Comparison of ENCODE assay signal across 21 cellular contexts in the genomic region with DNA sequence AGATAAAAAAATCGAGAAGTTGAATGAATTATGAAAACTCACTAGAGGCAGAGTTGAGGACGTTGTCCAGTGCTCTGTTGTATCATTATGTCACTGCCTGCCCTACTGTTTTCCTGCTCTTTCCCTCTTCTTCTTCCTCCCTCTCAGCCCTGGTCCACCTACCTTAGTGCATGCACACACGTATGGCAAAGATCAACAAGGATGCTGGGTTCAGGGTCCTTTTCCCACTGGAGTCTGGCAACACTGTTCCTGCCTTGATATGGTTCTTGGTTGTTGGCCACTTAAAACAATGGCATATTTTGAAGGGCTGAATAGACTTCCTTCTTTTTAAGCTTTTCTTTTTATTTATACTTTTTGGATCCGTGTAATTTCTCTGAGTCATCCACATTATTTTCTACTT.
A peak's percentile ranks its signal among the peaks of the same experiment; 100 is the strongest.
DNase-seq lines count a peak whose midpoint lies in the region; ATAC-seq, FAIRE-seq and TF ChIP-seq lines count a peak whose summit lies in the region.
"Had no signal": no experiment of that assay in that cellular context is flagged by ENCODE, and none has a peak within 500 bp of the region (broad histone marks: within the 10 kb centered on the region; RNA-seq: fewer than 3 reads in every experiment).

No MANE protein-coding gene starts in this region.

- H3K9me3 Mint-ChIP-seq in naive B cell: no peaks in the 10 kb centered on the region
- H3K9me3 Mint-ChIP-seq in activated naive CD8-positive, alpha-beta T cell treated with anti-CD3 and anti-CD28 coated beads, Interleukin-2, amount 50 U/mL, for 24 hours: no peaks in the 10 kb centered on the region
- H3K9me3 Mint-ChIP-seq: CD4-positive, CD25-positive, alpha-beta regulatory T cell had no signal

- 61% methylated on average over 4 of the region's 4 CpGs for WGBS in GM12878 (ENCODE audit: insufficient coverage, insufficient replicate concordance, low lambda C conversion rate, missing lambda C conversion rate)

- in situ Hi-C loops in GM12878 (cut with MboI): no loop called here

- no peak overlapping the region for H2AFZ ChIP-seq in GM12878 (ENCODE audit: control insufficient read depth, low read depth, low read length)

- H3K4me3 Mint-ChIP-seq in naive B cell: peak overlapping the region in 2 of 8 donors; percentile 9 to 47
- H3K4me3 Mint-ChIP-seq in activated naive CD8-positive, alpha-beta T cell treated with anti-CD3 and anti-CD28 coated beads, Interleukin-2, amount 50 U/mL, for 24 hours: no peak overlapping the region
- H3K4me3 Mint-ChIP-seq: CD4-positive, CD25-positive, alpha-beta regulatory T cell had no signal

- H3K27ac Mint-ChIP-seq in naive B cell: peak overlapping the region in 5 of 6 donors; percentile 54 to 87 (median 80)
- no peak overlapping the region for H3K27ac Mint-ChIP-seq in activated naive CD8-positive, alpha-beta T cell treated with anti-CD3 and anti-CD28 coated beads, Interleukin-2, amount 50 U/mL, for 24 hours

- BruUV-seq in GM12878 (replicated peaks; lab: Mats Ljungman, UMichigan): TSS peak; percentile 5

- H3K9ac ChIP-seq in GM12878 (ENCODE audit: control insufficient read depth, insufficient read depth, low read length): no peak overlapping the region
- H3K9ac ChIP-seq: BLaER1 had no signal

- RAD21 ChIA-PET in GM12878 (lab: Charles Lee; ENCODE audit: unreplicated experiment): no interaction called here

- H3K4me2 ChIP-seq in GM12878 (ENCODE audit: control insufficient read depth, insufficient read depth): no peak overlapping the region
- H3K4me2 ChIP-seq: BLaER1 had no signal

- ATAC-seq in GM12878 (no peak), naive B cell (ENCODE audit: low read depth in 2 of 2) (no peak), GM21390 (IDR thresholded peaks at IDR 0.05; ENCODE audit: unreplicated experiment) (no peak)
- ATAC-seq in activated naive CD8-positive, alpha-beta T cell treated with anti-CD3 and anti-CD28 coated beads, Interleukin-2, amount 50 U/mL, for 24 hours: no peak
- ATAC-seq: HCT116 had no signal

- H3K27me3 ChIP-seq in left ventricle myocardium inferior (ENCODE audit: low read depth): no peaks in the 10 kb centered on the region
- H3K27me3 ChIP-seq in GM12878 (replicated peaks in 1 of 2; ENCODE audit: control insufficient read depth in 2 of 2, insufficient read depth in 2 of 2, low read length in 1 of 2): no peaks in the 10 kb centered on the region
- H3K27me3 ChIP-seq: BLaER1, Peyer's patch had no signal

- H3K4me1 ChIP-seq in left ventricle myocardium inferior (peaks cover 89% of the 10 kb centered on the region), GM12878 (ENCODE audit: control insufficient read depth, insufficient read depth, low read length) (peaks cover 45% of the 10 kb centered on the region)

- H3K9me3 ChIP-seq in left ventricle myocardium inferior (replicated peaks): no peaks in the 10 kb centered on the region
- no peaks in the 10 kb centered on the region for H3K9me3 ChIP-seq in GM12878 (replicated peaks; ENCODE audit: control insufficient read depth, insufficient read depth, low read length)
- H3K9me3 ChIP-seq: BLaER1, Peyer's patch had no signal

- no peaks in the 10 kb centered on the region for H4K20me1 ChIP-seq in GM12878 (ENCODE audit: control insufficient read depth, insufficient read depth)

- CTCF ChIA-PET in GM12878 (lab: Yijun Ruan, JAX): no interaction called here

- TF ChIP-seq CTCF in left ventricle myocardium inferior (IDR thresholded peaks at IDR 0.05; ENCODE audit: borderline replicate concordance): no peak
- no peak for TF ChIP-seq CTCF in GM12878 (IDR thresholded peaks at IDR 0.05 in 2 of 3, conservative IDR thresholded peaks at IDR 0.05 in 1 of 3; ENCODE audit: control insufficient read depth in 2 of 3, extremely low read depth in 1 of 3, insufficient read depth in 1 of 3, low read depth in 3 of 3, low read length in 3 of 3)

- TF ChIP-seq RAD21 in GM12878 (IDR thresholded peaks at IDR 0.05; ENCODE audit: insufficient read depth, low read depth, low read length): no peak

- no peak for FAIRE-seq in GM12878 (lab: Jason Lieb, UNC)
- FAIRE-seq: G401.6 had no signal

- peaks cover 90% of the 10 kb centered on the region for H3K79me2 ChIP-seq in GM12878 (ENCODE audit: control insufficient read depth, insufficient read depth, low read length)

- H3K27ac ChIP-seq in left ventricle myocardium inferior (replicated peaks) (peak overlapping the region; percentile 1), GM12878 (ENCODE audit: control insufficient read depth, insufficient read depth) (no peak overlapping the region; the same call in 1 of the 2 replicates)
- H3K27ac ChIP-seq: BLaER1, Peyer's patch had no signal

- H3K36me3 ChIP-seq in left ventricle myocardium inferior (no peaks in the 10 kb centered on the region), GM12878 (ENCODE audit: control insufficient read depth in 2 of 2, insufficient read depth in 2 of 2, low read length in 1 of 2) (no peaks in the 10 kb centered on the region; a peak in 1 of 4 replicates)
- H3K36me3 ChIP-seq: BLaER1, Peyer's patch had no signal

- no peak for TF ChIP-seq EP300 in GM12878 (IDR thresholded peaks at IDR 0.05; ENCODE audit: borderline replicate concordance in 1 of 2, control insufficient read depth in 1 of 2, low read depth in 2 of 2, low read length in 2 of 2)

- no peaks in the 10 kb centered on the region for H3K36me3 Mint-ChIP-seq in naive B cell
- peaks cover 2% of the 10 kb centered on the region for H3K36me3 Mint-ChIP-seq in activated naive CD8-positive, alpha-beta T cell treated with anti-CD3 and anti-CD28 coated beads, Interleukin-2, amount 50 U/mL, for 24 hours (ENCODE audit: low read depth)
- H3K36me3 Mint-ChIP-seq: CD4-positive, CD25-positive, alpha-beta regulatory T cell had no signal

- SMC1A ChIA-PET in GM12878 (lab: Charles Lee; ENCODE audit: uncharacterized antibody, unreplicated experiment): interaction anchor here (0.6 to 23.6 kb wide), 2 partner anchors 34 kb away, joined by 3 to 456 read pairs; no protein-coding TSS in a partner anchor

- intact Hi-C loops in left ventricle myocardium inferior (cut with micrococcal nuclease): no loop called here
- intact Hi-C loops in cardiac septum (cut with DNase I): no loop called here
- intact Hi-C loops in GM12878 (cut with micrococcal nuclease; ENCODE audit: unreplicated experiment): no loop called here

- H3K4me1 Mint-ChIP-seq in naive B cell: peaks cover 65 to 92% (median 81%) of the 10 kb centered on the region in 3 donors
- H3K4me1 Mint-ChIP-seq in activated naive CD8-positive, alpha-beta T cell treated with anti-CD3 and anti-CD28 coated beads, Interleukin-2, amount 50 U/mL, for 24 hours: peaks cover 69% of the 10 kb centered on the region

- no peak overlapping the region for H3K4me3 ChIP-seq in left ventricle myocardium inferior
- H3K4me3 ChIP-seq in GM12878: no peak overlapping the region
- H3K4me3 ChIP-seq: BLaER1, Peyer's patch had no signal

- DNase-seq in left ventricle myocardium inferior (no peak), cardiac septum (ENCODE audit: low spot score) (no peak), GM12878 (ENCODE audit: low read depth, low spot score) (no peak), naive B cell (no peak), hepatic stellate cell (ENCODE audit: low spot score) (no peak)
- no peak for DNase-seq in activated naive CD8-positive, alpha-beta T cell treated with anti-CD3 and anti-CD28 coated beads, Interleukin-2, amount 50 U/mL, for 24 hours
- DNase-seq: 8988T; ACHN; CD4-positive, CD25-positive, alpha-beta regulatory T cell; NCI-H1092; NCI-H1417 treated with DMSO at 0.1 percent for 48 hours; NCI-H1694 treated with DMSO at 0.1 percent for 48 hours; NCI-H2081; NCI-H2227 treated with DMSO at 0.1 percent for 48 hours; NCI-H526 treated with DMSO at 0.1 percent for 48 hours; Peyer's patch; SHP77 treated with DMSO at 0.1 percent for 48 hours had no signal

- TF ChIP-seq POLR2A in GM12878 (IDR thresholded peaks at IDR 0.05; ENCODE audit: low read depth, low read length): no peak

- no peaks in the 10 kb centered on the region for H3K27me3 Mint-ChIP-seq in naive B cell
- H3K27me3 Mint-ChIP-seq in activated naive CD8-positive, alpha-beta T cell treated with anti-CD3 and anti-CD28 coated beads, Interleukin-2, amount 50 U/mL, for 24 hours: no peaks in the 10 kb centered on the region
- H3K27me3 Mint-ChIP-seq: CD4-positive, CD25-positive, alpha-beta regulatory T cell had no signal

- POLR2A ChIA-PET in GM12878 (lab: Charles Lee): interaction anchor here (0.5 kb wide), 1 partner anchor 22 kb away, joined by 3 read pairs; no protein-coding TSS in a partner anchor

TF ChIP-seq in GM12878, 131 proteins besides CTCF, POLR2A, EP300 and RAD21 (continues in another document):
- TF ChIP-seq KAT2A (conservative IDR thresholded peaks at IDR 0.05; ENCODE audit: control insufficient read depth, low read depth, low read length) (no peak), RBBP5 (conservative IDR thresholded peaks at IDR 0.05) (no peak)
- TF ChIP-seq, protein P1, sequence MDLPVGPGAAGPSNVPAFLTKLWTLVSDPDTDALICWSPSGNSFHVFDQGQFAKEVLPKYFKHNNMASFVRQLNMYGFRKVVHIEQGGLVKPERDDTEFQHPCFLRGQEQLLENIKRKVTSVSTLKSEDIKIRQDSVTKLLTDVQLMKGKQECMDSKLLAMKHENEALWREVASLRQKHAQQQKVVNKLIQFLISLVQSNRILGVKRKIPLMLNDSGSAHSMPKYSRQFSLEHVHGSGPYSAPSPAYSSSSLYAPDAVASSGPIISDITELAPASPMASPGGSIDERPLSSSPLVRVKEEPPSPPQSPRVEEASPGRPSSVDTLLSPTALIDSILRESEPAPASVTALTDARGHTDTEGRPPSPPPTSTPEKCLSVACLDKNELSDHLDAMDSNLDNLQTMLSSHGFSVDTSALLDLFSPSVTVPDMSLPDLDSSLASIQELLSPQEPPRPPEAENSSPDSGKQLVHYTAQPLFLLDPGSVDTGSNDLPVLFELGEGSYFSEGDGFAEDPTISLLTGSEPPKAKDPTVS (IDR thresholded peaks at IDR 0.05; ENCODE audit: low read depth, low read length): no peak
